In genomic region chr2:112910865-112911264, GRCh38 we compare ENCODE assay signal across 9 cellular contexts. TPM values are rescaled to one million over a fixed set of nuclear protein-coding genes. Genes with fewer than 3 reads are reported as not detected.
"Had no signal": no experiment of that assay in that cellular context is flagged by ENCODE, and none has a peak within 500 bp of the region (broad histone marks: within the 10 kb centered on the region; RNA-seq: fewer than 3 reads in every experiment).

Gene IL37, plus strand, starts transcription at chr2:112911165. Its CDS starts 1,848 bp downstream, at chr2:112913013.

- H3K27ac ChIP-seq: HL-60 had no signal

- ATAC-seq: GM23338, HCT116 had no signal

- H3K9me3 ChIP-seq: HAP-1 had no signal

- H3K36me3 ChIP-seq: HAP-1 had no signal

- H3K4me1 ChIP-seq: HAP-1 had no signal

- DNase-seq: HFFc6, KBM-7 had no signal

- H3K4me3 ChIP-seq: GM23338, HAP-1 had no signal

RNA-seq across cellular contexts. Expression of gene IL37, which starts in this region (rescaled TPM):
- total RNA-seq: GM23338, H1, HepG2, HFFc6, HT1080 had no signal
